In the genomic region with DNA sequence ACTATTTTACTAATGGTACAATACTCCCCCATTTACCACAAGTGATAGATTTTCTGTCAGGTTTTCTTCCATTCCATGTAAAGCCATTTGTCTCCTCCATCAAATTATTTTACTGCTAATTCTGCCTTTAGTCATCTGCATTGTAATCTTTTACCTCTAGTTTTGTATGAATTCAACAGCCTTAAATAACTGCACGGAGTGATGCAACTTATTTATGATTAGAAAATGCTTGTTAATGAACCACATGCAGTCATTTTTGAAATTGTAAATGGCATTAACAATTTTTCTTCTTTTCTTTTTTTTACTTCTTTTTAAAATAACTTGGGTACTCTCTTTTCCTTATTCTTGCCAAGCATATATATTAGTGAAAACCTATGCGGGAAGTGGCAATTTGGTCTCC, we compare ENCODE assay signal across 22 cellular contexts.
"Had no signal": no experiment of that assay in that cellular context is flagged by ENCODE, and none has a peak within 500 bp of the region (broad histone marks: within the 10 kb centered on the region; RNA-seq: fewer than 3 reads in every experiment).

No MANE protein-coding gene starts in this region.

- ATAC-seq: HepG2, T-cell had no signal

- H3K36me3 ChIP-seq: MG63 had no signal

- H3K4me3 Mint-ChIP-seq: T-cell had no signal

- H3K9ac ChIP-seq: KMS-11, SK-N-SH had no signal

- H3K4me2 ChIP-seq: KMS-11, SK-N-SH had no signal

- H3K27me3 ChIP-seq: MG63 had no signal

- H3K4me3 ChIP-seq: MG63 had no signal

- H3K9me3 ChIP-seq: MG63, SK-N-SH had no signal

- H3K9me3 Mint-ChIP-seq: T-cell had no signal

- DNase-seq: IMR-90, MG63, NCI-H1092, NCI-H1105 treated with DMSO at 0.1 percent for 48 hours, NCI-H1417 treated with DMSO at 0.1 percent for 48 hours, NCI-H146, NCI-H1694 treated with DMSO at 0.1 percent for 48 hours, NCI-H1930, NCI-H2081, NCI-H2107, NCI-H446, NCI-H510A, NCI-H524 treated with DMSO at 0.1 percent for 48 hours, NCI-H69, NCI-H774, SHP77, SK-N-SH, SW 1271, T-cell had no signal

- FAIRE-seq: HepG2 had no signal

- H3K9me2 ChIP-seq: SK-N-SH had no signal

- H3K27ac ChIP-seq: KMS-11, RWPE1 had no signal

- H3K27me3 Mint-ChIP-seq: T-cell had no signal
